ENCODE assay signal across 17 cellular contexts in genomic region chr3:191362036-191362435, GRCh38. TPM values are rescaled to one million over a fixed set of nuclear protein-coding genes. Genes with fewer than 3 reads are reported as not detected.
"Had no signal": no experiment of that assay in that cellular context is flagged by ENCODE, and none has a peak within 500 bp of the region (broad histone marks: within the 10 kb centered on the region; RNA-seq: fewer than 3 reads in every experiment).

No MANE protein-coding gene starts in this region.

- H3K4me3 ChIP-seq: ascending aorta, breast epithelium, heart left ventricle, suprapubic skin had no signal

- H3K9me3 ChIP-seq: ascending aorta, breast epithelium, heart left ventricle, suprapubic skin had no signal

- H3K4me1 ChIP-seq: breast epithelium had no signal

- H3K4me3 Mint-ChIP-seq: activated naive CD4-positive, alpha-beta T cell treated with anti-CD3 and anti-CD28 coated beads for 36 hours; activated naive CD8-positive, alpha-beta T cell treated with anti-CD3 and anti-CD28 coated beads, Interleukin-2, amount 50 U/mL, for 24 hours; activated T-helper 17 cell treated with anti-CD3 and anti-CD28 coated beads, Interleukin-2, amount 50 U/mL, for 72 hours; natural killer cell treated with Interleukin-12 subunit alpha and Interleukin-12 subunit beta and Interleukin-15 and Interleukin-18, amount 100 ng/mL, for 72 hours; stimulated activated naive CD8-positive, alpha-beta T cell treated with anti-CD3 and anti-CD28 coated beads, Interleukin-15, Interleukin-2, amounts not matched to agents 100 ng/mL and 50 ng/mL, for 24 hours had no signal

- ATAC-seq: activated naive CD8-positive, alpha-beta T cell treated with anti-CD3 and anti-CD28 coated beads, Interleukin-2, amount 50 U/mL, for 24 hours; activated T-helper 17 cell treated with anti-CD3 and anti-CD28 coated beads, Interleukin-2, amount 50 U/mL, for 72 hours; heart left ventricle; left colon; natural killer cell treated with Interleukin-12 subunit alpha and Interleukin-12 subunit beta and Interleukin-15 and Interleukin-18, amount 100 ng/mL, for 72 hours; right cardiac atrium had no signal

- H3K27me3 ChIP-seq: ascending aorta, breast epithelium, heart left ventricle, suprapubic skin had no signal

- H3K27me3 Mint-ChIP-seq: activated naive CD8-positive, alpha-beta T cell treated with anti-CD3 and anti-CD28 coated beads, Interleukin-2, amount 50 U/mL, for 24 hours; activated T-helper 17 cell treated with anti-CD3 and anti-CD28 coated beads, Interleukin-2, amount 50 U/mL, for 72 hours; natural killer cell treated with Interleukin-12 subunit alpha and Interleukin-12 subunit beta and Interleukin-15 and Interleukin-18, amount 100 ng/mL, for 72 hours; progenitor cell of endocrine pancreas; stimulated activated naive CD8-positive, alpha-beta T cell treated with anti-CD3 and anti-CD28 coated beads, Interleukin-15, Interleukin-2, amounts not matched to agents 100 ng/mL and 50 ng/mL, for 24 hours had no signal

- H3K27ac Mint-ChIP-seq: activated naive CD4-positive, alpha-beta T cell treated with anti-CD3 and anti-CD28 coated beads for 36 hours; activated naive CD8-positive, alpha-beta T cell treated with anti-CD3 and anti-CD28 coated beads, Interleukin-2, amount 50 U/mL, for 24 hours; activated T-helper 17 cell treated with anti-CD3 and anti-CD28 coated beads, Interleukin-2, amount 50 U/mL, for 72 hours; natural killer cell treated with Interleukin-12 subunit alpha and Interleukin-12 subunit beta and Interleukin-15 and Interleukin-18, amount 100 ng/mL, for 72 hours; stimulated activated naive CD8-positive, alpha-beta T cell treated with anti-CD3 and anti-CD28 coated beads, Interleukin-15, Interleukin-2, amounts not matched to agents 100 ng/mL and 50 ng/mL, for 24 hours had no signal

- H3K27ac ChIP-seq: ascending aorta, breast epithelium, heart left ventricle, suprapubic skin had no signal

- DNase-seq: activated naive CD4-positive, alpha-beta T cell treated with anti-CD3 and anti-CD28 coated beads for 36 hours; activated naive CD8-positive, alpha-beta T cell treated with anti-CD3 and anti-CD28 coated beads, Interleukin-2, amount 50 U/mL, for 24 hours; dermis blood vessel endothelial cell; heart left ventricle; left colon; mammary epithelial cell; right cardiac atrium; small intestine; stimulated activated CD4-positive, alpha-beta T cell treated with anti-CD3 and anti-CD28 coated beads, Interleukin-4, amount 100 ng/mL, for 24 hours had no signal

- H3K9me3 Mint-ChIP-seq: activated naive CD4-positive, alpha-beta T cell treated with anti-CD3 and anti-CD28 coated beads for 36 hours; activated T-helper 17 cell treated with anti-CD3 and anti-CD28 coated beads, Interleukin-2, amount 50 U/mL, for 72 hours; natural killer cell treated with Interleukin-12 subunit alpha and Interleukin-12 subunit beta and Interleukin-15 and Interleukin-18, amount 100 ng/mL, for 72 hours; stimulated activated naive CD8-positive, alpha-beta T cell treated with anti-CD3 and anti-CD28 coated beads, Interleukin-15, Interleukin-2, amounts not matched to agents 100 ng/mL and 50 ng/mL, for 24 hours had no signal

RNA-seq across cellular contexts. Expression of gene UTS2B, which starts 31.7 kb away (rescaled TPM):
- total RNA-seq: activated CD8-positive, alpha-beta memory T cell treated with anti-CD3 and anti-CD28 coated beads for 36 hours; activated naive CD4-positive, alpha-beta T cell treated with anti-CD3 and anti-CD28 coated beads for 36 hours; activated T-helper 17 cell treated with anti-CD3 and anti-CD28 coated beads, Interleukin-2, amount 50 U/mL, for 72 hours; left colon; natural killer cell treated with Interleukin-12 subunit alpha and Interleukin-12 subunit beta and Interleukin-15 and Interleukin-18, amount 100 ng/mL, for 72 hours had no signal
